ENCODE assay signal across 8 cellular contexts in the genomic region with DNA sequence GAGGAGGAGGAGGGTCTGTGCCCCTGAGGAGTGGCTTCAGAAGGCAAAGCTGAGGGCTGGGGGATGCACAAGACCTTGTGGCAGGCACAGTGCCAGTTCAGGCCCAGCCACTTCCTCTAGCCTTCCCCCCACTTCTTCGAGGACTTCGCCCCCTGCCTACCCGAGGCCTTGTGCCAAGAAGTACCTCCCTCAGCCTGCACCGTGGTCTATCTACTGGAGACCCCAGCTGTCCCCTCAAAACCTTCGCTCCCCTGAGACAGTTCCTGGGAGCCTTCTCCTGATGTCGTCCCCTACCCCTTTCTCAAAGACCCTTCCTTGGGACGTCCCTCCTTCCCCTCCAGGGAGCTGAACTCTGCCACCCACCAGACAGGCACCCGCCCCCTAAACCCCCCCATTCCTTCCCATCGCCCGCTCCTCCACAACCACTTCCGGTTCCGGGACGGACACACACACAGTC. TPM values are rescaled to one million over a fixed set of nuclear protein-coding genes. Genes with fewer than 3 reads are reported as not detected.
DNase-seq lines count a peak whose midpoint lies in the region; ATAC-seq and TF ChIP-seq lines count a peak whose summit lies in the region.

No MANE protein-coding gene starts in this region.

- ATAC-seq in GM18907 (IDR thresholded peaks at IDR 0.05; ENCODE audit: unreplicated experiment) (peak; percentile 14), left ventricle myocardium superior (no peak), sciatic nerve (peak; percentile 1), GM21576 (IDR thresholded peaks at IDR 0.05; ENCODE audit: unreplicated experiment) (no peak)
- ATAC-seq in activated naive CD4-positive, alpha-beta T cell treated with anti-CD3 and anti-CD28 coated beads, Interleukin-2, amount 50 U/mL, for 72 hours = no peak

- TF ChIP-seq CTCF in Loucy (conservative IDR thresholded peaks at IDR 0.05; ENCODE audit: low read length) = no peak

- peak overlapping the region; percentile 87 for H3K4me3 ChIP-seq in Loucy (ENCODE audit: low read length, poor library complexity, severe bottlenecking)

- 0 out of 2 replicates have a peak, but pooled peaks cover 3% of the 10 kb centered on the region for H3F3A ChIP-seq in Loucy (ENCODE audit: low read depth)

- peaks cover 63% of the 10 kb centered on the region for H3K79me2 ChIP-seq in Loucy (ENCODE audit: insufficient read depth, low read length)

- peaks cover 41% of the 10 kb centered on the region for H3K4me1 ChIP-seq in Loucy (ENCODE audit: insufficient read depth, low read length, poor library complexity, severe bottlenecking)

- DNase-seq in Ammon's horn (ENCODE audit: low spot score) (peak; percentile 94), left ventricle myocardium superior (peak; percentile 60), sciatic nerve (ENCODE audit: low spot score) (peak; percentile 79), hepatic stellate cell (ENCODE audit: low spot score) (no peak)
- peak in 1 of 2 donors; percentile 34 for DNase-seq in activated naive CD4-positive, alpha-beta T cell treated with anti-CD3 and anti-CD28 coated beads, Interleukin-2, amount 50 U/mL, for 72 hours (ENCODE audit: low spot score in 2 of 2)

- no peaks in the 10 kb centered on the region for H3K36me3 ChIP-seq in Loucy (ENCODE audit: insufficient read depth, low read length)

- peak overlapping the region; percentile 96 for H3K9ac ChIP-seq in Loucy (ENCODE audit: low read depth, low read length, poor library complexity, severe bottlenecking)

- peak overlapping the region; percentile 100 for H3K4me2 ChIP-seq in Loucy (ENCODE audit: low read depth, low read length, poor library complexity, severe bottlenecking)

- H2AFZ ChIP-seq in Loucy (ENCODE audit: low read length) = peak overlapping the region; percentile 65

- peaks cover 10 to 26% of the 10 kb centered on the region in 2 donors for H3K36me3 Mint-ChIP-seq in activated naive CD4-positive, alpha-beta T cell treated with anti-CD3 and anti-CD28 coated beads, Interleukin-2, amount 50 U/mL, for 72 hours

- H3K9me3 ChIP-seq in Loucy (ENCODE audit: insufficient read depth, low read depth, low read length) = no peaks in the 10 kb centered on the region

- H4K20me1 ChIP-seq in Loucy (ENCODE audit: insufficient read depth, low read length, poor library complexity, severe bottlenecking) = peaks cover 37% of the 10 kb centered on the region

- no peaks in the 10 kb centered on the region for H3K9me2 ChIP-seq in Loucy (replicated peaks; ENCODE audit: low read depth, low read length)

- H3K27ac Mint-ChIP-seq in activated naive CD4-positive, alpha-beta T cell treated with anti-CD3 and anti-CD28 coated beads, Interleukin-2, amount 50 U/mL, for 72 hours = peak overlapping the region; percentile 82 to 90

- H3K9me3 Mint-ChIP-seq in activated naive CD4-positive, alpha-beta T cell treated with anti-CD3 and anti-CD28 coated beads, Interleukin-2, amount 50 U/mL, for 72 hours = no peaks in the 10 kb centered on the region

- intact Hi-C loops in left ventricle myocardium superior (cut with micrococcal nuclease) = no loop called here
- intact Hi-C loops in sciatic nerve (cut with DNase I) = no loop called here

- no peaks in the 10 kb centered on the region for H3K27me3 ChIP-seq in Loucy (ENCODE audit: insufficient read depth, low read length, poor library complexity, severe bottlenecking)

RNA-seq across cellular contexts. Expression of a gene that starts 0.6 kb away (rescaled TPM):
- 10 to 100 TPM; 77.1 to 92.6 TPM for total RNA-seq in activated naive CD4-positive, alpha-beta T cell treated with anti-CD3 and anti-CD28 coated beads, Interleukin-2, amount 50 U/mL, for 72 hours
- total RNA-seq in left ventricle myocardium superior = 31.8 TPM
- total RNA-seq in sciatic nerve = 52.7 TPM

RNA-seq across cellular contexts. Expression of a gene that starts 12.0 kb away (rescaled TPM):
- 1 to 10 TPM in 1 of 2 donors, not detected in 1; 1.3 TPM for total RNA-seq in activated naive CD4-positive, alpha-beta T cell treated with anti-CD3 and anti-CD28 coated beads, Interleukin-2, amount 50 U/mL, for 72 hours
- total RNA-seq in left ventricle myocardium superior = 0.25 TPM
- total RNA-seq in sciatic nerve = 2.5 TPM

RNA-seq across cellular contexts. Expression of a gene that starts 25.7 kb away (rescaled TPM):
- 10 to 100 TPM; 18.1 to 24.3 TPM for total RNA-seq in activated naive CD4-positive, alpha-beta T cell treated with anti-CD3 and anti-CD28 coated beads, Interleukin-2, amount 50 U/mL, for 72 hours
- total RNA-seq in left ventricle myocardium superior (30.1 TPM), sciatic nerve (42.1 TPM)

RNA-seq across cellular contexts. Expression of a gene that starts 35.3 kb away (rescaled TPM):
- total RNA-seq in activated naive CD4-positive, alpha-beta T cell treated with anti-CD3 and anti-CD28 coated beads, Interleukin-2, amount 50 U/mL, for 72 hours = 10 to 100 TPM; 34.2 to 42.9 TPM
- total RNA-seq in left ventricle myocardium superior = 81.9 TPM
- total RNA-seq in sciatic nerve = 47.4 TPM

RNA-seq across cellular contexts. Expression of a gene that starts 41.3 kb away (rescaled TPM):
- 1 to 10 TPM; 2.1 to 2.8 TPM for total RNA-seq in activated naive CD4-positive, alpha-beta T cell treated with anti-CD3 and anti-CD28 coated beads, Interleukin-2, amount 50 U/mL, for 72 hours
- total RNA-seq in left ventricle myocardium superior (2.2 TPM), sciatic nerve (1.9 TPM)

Comparison
In these comparisons a context has a peak if more than half of its experiments do, and no peak if none do; other contexts are left out.
1. ATAC-seq: peak in GM18907 (single experiment) and sciatic nerve (single experiment); none in activated naive CD4-positive, alpha-beta T cell treated with anti-CD3 and anti-CD28 coated beads, Interleukin-2, amount 50 U/mL, for 72 hours (0 of 2), left ventricle myocardium superior (single experiment) and GM21576 (single experiment).